Comparison of ENCODE assay signal across 2 cellular contexts in the genomic region with DNA sequence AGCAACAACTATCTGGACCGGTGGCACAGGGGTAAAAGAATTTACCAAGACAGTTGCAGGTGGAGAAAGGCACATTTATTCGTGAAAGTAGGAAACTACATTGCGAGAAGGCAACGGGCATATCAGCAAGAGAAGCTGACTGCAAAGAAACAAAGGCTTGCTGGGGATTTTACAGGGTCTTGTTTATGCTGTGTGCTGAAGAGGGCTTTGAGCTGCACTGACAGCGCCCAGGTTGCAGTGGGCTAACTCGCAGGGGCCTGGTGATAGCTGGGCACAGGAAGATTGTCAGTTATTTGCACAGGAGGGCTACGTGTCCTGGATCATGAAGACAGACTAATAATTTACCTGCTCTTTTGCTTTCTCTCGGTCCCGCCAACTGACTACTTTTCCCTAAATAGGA.
TF ChIP-seq lines count a peak whose summit lies in the region.

No MANE protein-coding gene starts in this region.

TF ChIP-seq in GM23338, 12 proteins besides CTCF, POLR2A, EP300 and RAD21:
- TF ChIP-seq EZH2phosphoT487 (IDR thresholded peaks at IDR 0.05; ENCODE audit: unreplicated experiment) (no peak), STAT1 (IDR thresholded peaks at IDR 0.05; ENCODE audit: unreplicated experiment) (no peak), ZNF462 (CRISPR knock-in tag; IDR thresholded peaks at IDR 0.05) (no peak), JUNB (IDR thresholded peaks at IDR 0.05; ENCODE audit: unreplicated experiment) (no peak), ZNF114 (CRISPR knock-in tag; IDR thresholded peaks at IDR 0.05) (no peak), ZNF331 (CRISPR knock-in tag; IDR thresholded peaks at IDR 0.05; ENCODE audit: low read depth) (no peak), ETS1 (IDR thresholded peaks at IDR 0.05) (no peak), POLR2AphosphoS5 (IDR thresholded peaks at IDR 0.05; ENCODE audit: low read depth) (no peak), NANOG (IDR thresholded peaks at IDR 0.05; ENCODE audit: borderline replicate concordance) (no peak)
- TF ChIP-seq, protein P1, sequence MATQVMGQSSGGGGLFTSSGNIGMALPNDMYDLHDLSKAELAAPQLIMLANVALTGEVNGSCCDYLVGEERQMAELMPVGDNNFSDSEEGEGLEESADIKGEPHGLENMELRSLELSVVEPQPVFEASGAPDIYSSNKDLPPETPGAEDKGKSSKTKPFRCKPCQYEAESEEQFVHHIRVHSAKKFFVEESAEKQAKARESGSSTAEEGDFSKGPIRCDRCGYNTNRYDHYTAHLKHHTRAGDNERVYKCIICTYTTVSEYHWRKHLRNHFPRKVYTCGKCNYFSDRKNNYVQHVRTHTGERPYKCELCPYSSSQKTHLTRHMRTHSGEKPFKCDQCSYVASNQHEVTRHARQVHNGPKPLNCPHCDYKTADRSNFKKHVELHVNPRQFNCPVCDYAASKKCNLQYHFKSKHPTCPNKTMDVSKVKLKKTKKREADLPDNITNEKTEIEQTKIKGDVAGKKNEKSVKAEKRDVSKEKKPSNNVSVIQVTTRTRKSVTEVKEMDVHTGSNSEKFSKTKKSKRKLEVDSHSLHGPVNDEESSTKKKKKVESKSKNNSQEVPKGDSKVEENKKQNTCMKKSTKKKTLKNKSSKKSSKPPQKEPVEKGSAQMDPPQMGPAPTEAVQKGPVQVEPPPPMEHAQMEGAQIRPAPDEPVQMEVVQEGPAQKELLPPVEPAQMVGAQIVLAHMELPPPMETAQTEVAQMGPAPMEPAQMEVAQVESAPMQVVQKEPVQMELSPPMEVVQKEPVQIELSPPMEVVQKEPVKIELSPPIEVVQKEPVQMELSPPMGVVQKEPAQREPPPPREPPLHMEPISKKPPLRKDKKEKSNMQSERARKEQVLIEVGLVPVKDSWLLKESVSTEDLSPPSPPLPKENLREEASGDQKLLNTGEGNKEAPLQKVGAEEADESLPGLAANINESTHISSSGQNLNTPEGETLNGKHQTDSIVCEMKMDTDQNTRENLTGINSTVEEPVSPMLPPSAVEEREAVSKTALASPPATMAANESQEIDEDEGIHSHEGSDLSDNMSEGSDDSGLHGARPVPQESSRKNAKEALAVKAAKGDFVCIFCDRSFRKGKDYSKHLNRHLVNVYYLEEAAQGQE (IDR thresholded peaks at IDR 0.05; ENCODE audit: unreplicated experiment): no peak

TF ChIP-seq in HEK293T, 16 proteins besides CTCF, POLR2A, EP300 and RAD21:
- TF ChIP-seq SP1 (IDR thresholded peaks at IDR 0.05) (no peak), FOXK2 (IDR thresholded peaks at IDR 0.05) (no peak), ELF4 (IDR thresholded peaks at IDR 0.05) (no peak), BHLHE40 (IDR thresholded peaks at IDR 0.05; ENCODE audit: borderline replicate concordance) (no peak), CTBP1 (IDR thresholded peaks at IDR 0.05; ENCODE audit: borderline replicate concordance) (no peak), L3MBTL2 (conservative IDR thresholded peaks at IDR 0.05) (no peak), TARDBP (IDR thresholded peaks at IDR 0.05) (no peak), HDGF (IDR thresholded peaks at IDR 0.05; ENCODE audit: borderline replicate concordance) (no peak), ARNT (IDR thresholded peaks at IDR 0.05) (no peak), FOXA1 (IDR thresholded peaks at IDR 0.05) (no peak), ZNF384 (IDR thresholded peaks at IDR 0.05) (no peak), LEF1 (IDR thresholded peaks at IDR 0.05; ENCODE audit: borderline replicate concordance) (no peak), NFRKB (IDR thresholded peaks at IDR 0.05) (no peak)
- TF ChIP-seq, protein P2, sequence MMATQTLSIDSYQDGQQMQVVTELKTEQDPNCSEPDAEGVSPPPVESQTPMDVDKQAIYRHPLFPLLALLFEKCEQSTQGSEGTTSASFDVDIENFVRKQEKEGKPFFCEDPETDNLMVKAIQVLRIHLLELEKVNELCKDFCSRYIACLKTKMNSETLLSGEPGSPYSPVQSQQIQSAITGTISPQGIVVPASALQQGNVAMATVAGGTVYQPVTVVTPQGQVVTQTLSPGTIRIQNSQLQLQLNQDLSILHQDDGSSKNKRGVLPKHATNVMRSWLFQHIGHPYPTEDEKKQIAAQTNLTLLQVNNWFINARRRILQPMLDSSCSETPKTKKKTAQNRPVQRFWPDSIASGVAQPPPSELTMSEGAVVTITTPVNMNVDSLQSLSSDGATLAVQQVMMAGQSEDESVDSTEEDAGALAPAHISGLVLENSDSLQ (IDR thresholded peaks at IDR 0.05): no peak
